In the genomic region with DNA sequence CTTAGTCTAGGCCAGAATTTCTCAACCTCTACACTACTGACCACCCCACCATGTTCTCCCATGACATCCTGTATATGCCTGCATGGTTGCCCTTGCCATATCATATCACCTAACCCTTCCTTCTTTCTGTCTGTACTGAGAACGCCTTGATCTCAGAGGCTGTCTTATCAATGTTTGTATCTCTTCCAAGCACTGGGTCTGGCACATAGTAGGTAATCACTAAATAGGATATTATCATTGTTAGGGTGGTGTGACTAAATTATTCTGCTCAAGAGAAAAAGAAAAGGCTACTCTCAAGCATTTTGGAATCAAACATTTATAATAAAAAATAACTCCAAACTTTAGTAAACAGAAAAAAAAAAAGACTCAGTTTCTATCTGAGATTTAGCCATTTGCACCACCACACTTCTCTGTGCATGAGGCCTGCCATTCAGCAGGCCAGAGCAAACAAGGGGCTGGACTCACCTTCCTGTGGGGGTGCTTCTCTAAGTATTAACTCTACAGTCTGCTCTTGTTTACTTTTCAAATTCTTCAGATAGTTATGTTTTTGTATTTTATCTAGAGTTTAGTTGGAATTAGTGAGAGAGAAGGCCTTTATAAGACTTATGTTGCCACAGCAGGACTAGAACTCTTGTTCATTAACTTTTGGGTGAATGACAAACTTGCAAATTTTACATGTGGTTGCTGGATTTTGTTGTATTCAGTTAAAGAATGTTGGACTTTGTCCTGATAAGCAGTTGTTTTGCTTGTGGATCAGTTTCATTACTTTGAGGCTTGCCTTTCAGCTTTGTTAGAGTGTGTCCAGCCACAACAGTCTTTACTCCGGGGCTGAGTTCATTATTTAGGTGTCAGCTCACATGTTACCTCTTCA, we compare ENCODE assay signal across 14 cellular contexts. TPM values are rescaled to one million over a fixed set of nuclear protein-coding genes. Genes with fewer than 3 reads are reported as not detected.
A peak's percentile ranks its signal among the peaks of the same experiment; 100 is the strongest.
DNase-seq lines count a peak whose midpoint lies in the region; ATAC-seq, FAIRE-seq and TF ChIP-seq lines count a peak whose summit lies in the region.
"Had no signal": no experiment of that assay in that cellular context is flagged by ENCODE, and none has a peak within 500 bp of the region (broad histone marks: within the 10 kb centered on the region; RNA-seq: fewer than 3 reads in every experiment).

No MANE protein-coding gene starts in this region.

- no peaks in the 10 kb centered on the region for H3F3A ChIP-seq in Loucy (ENCODE audit: low read depth)

- H4K20me1 ChIP-seq in Loucy (ENCODE audit: insufficient read depth, low read length, poor library complexity, severe bottlenecking) = no peaks in the 10 kb centered on the region
- H4K20me1 ChIP-seq: BLaER1 had no signal

- H2AFZ ChIP-seq in Loucy (ENCODE audit: low read length) = no peak overlapping the region

- H3K4me1 ChIP-seq in Loucy (ENCODE audit: insufficient read depth, low read length, poor library complexity, severe bottlenecking) (peaks cover 32% of the 10 kb centered on the region), esophagus muscularis mucosa (peaks cover 0 to 78% (median 72%) of the 10 kb centered on the region in 4 donors), pancreas (peaks cover 8 to 55% (median 48%) of the 10 kb centered on the region in 3 donors)

- H3K36me3 ChIP-seq in Loucy (ENCODE audit: insufficient read depth, low read length) (no peaks in the 10 kb centered on the region), esophagus muscularis mucosa (peaks cover 0 to 41% (median 15%) of the 10 kb centered on the region in 4 donors), pancreas (no peaks in the 10 kb centered on the region)
- H3K36me3 ChIP-seq: adrenal gland had no signal

- peak; percentile 55 for DNase-seq in Caki2 (ENCODE audit: low read depth)
- no peak for DNase-seq in esophagus muscularis mucosa (ENCODE audit: extremely low spot score)
- peak in 1 of 6 donors; percentile 33 for DNase-seq in pancreas
- no peak for DNase-seq in D721Med (ENCODE audit: insufficient read length, low spot score)
- no peak for DNase-seq in glutamatergic neuron
- no peak for DNase-seq in GM13977 (ENCODE audit: low spot score)
- DNase-seq: adrenal gland, erythroblast had no signal

- no peak overlapping the region for H3K27ac Mint-ChIP-seq in glutamatergic neuron (ENCODE audit: unreplicated experiment)
- H3K27ac Mint-ChIP-seq: WTC11 had no signal

- H3K27me3 ChIP-seq in Loucy (ENCODE audit: insufficient read depth, low read length, poor library complexity, severe bottlenecking) (no peaks in the 10 kb centered on the region), esophagus muscularis mucosa (no peaks in the 10 kb centered on the region), pancreas (no peaks in the 10 kb centered on the region)
- H3K27me3 ChIP-seq: adrenal gland, BLaER1 had no signal

- no peaks in the 10 kb centered on the region for H3K9me3 Mint-ChIP-seq in glutamatergic neuron (ENCODE audit: unreplicated experiment)
- H3K9me3 Mint-ChIP-seq: WTC11 had no signal

- H3K27me3 Mint-ChIP-seq in glutamatergic neuron (ENCODE audit: unreplicated experiment) = no peaks in the 10 kb centered on the region

- H3K9me3 ChIP-seq in Loucy (ENCODE audit: insufficient read depth, low read depth, low read length) (no peaks in the 10 kb centered on the region), esophagus muscularis mucosa (no peaks in the 10 kb centered on the region), pancreas (no peaks in the 10 kb centered on the region)
- H3K9me3 ChIP-seq: adrenal gland, BLaER1 had no signal

- H3K4me2 ChIP-seq in Loucy (ENCODE audit: low read depth, low read length, poor library complexity, severe bottlenecking) = peak overlapping the region; percentile 67
- H3K4me2 ChIP-seq: BLaER1 had no signal

- H3K36me3 Mint-ChIP-seq in glutamatergic neuron (ENCODE audit: unreplicated experiment) = no peaks in the 10 kb centered on the region
- H3K36me3 Mint-ChIP-seq: WTC11 had no signal

- intact Hi-C loops in esophagus muscularis mucosa (cut with DNase I) (loop anchor here (2.0 kb wide), 1 partner anchor 177 kb away; no protein-coding TSS in a partner anchor), pancreas (cut with DNase I) (loop anchor here in 1 of 3 donors (10.0 kb wide), 1 partner anchor 173 kb away; no protein-coding TSS in a partner anchor)

- FAIRE-seq in pancreas (lab: Jason Lieb, UNC) = no peak
- FAIRE-seq in D721Med (lab: Jason Lieb, UNC) = no peak
- FAIRE-seq: HTR-8/SVneo had no signal

- no peak overlapping the region for H3K9ac ChIP-seq in Loucy (ENCODE audit: low read depth, low read length, poor library complexity, severe bottlenecking)
- H3K9ac ChIP-seq: BLaER1 had no signal

- ATAC-seq in pancreas = peak; percentile 51 to 74 (median 70)
- ATAC-seq in HG02884 (IDR thresholded peaks at IDR 0.05; ENCODE audit: unreplicated experiment) = no peak
- ATAC-seq: WTC11 had no signal

- in situ Hi-C loops in Caki2 (cut with HindIII; ENCODE audit: low pct_unique_long_range_greater_than_20kb, low sequenced_read_pairs) = no loop called here
- in situ Hi-C loops in GM13977 (cut with MboI; ENCODE audit: low pct_unique_long_range_greater_than_20kb, low sequenced_read_pairs, unreplicated experiment) = loop anchor here (10.0 kb wide), 1 partner anchor 163 kb away; no protein-coding TSS in a partner anchor

- H3K4me1 Mint-ChIP-seq in glutamatergic neuron (ENCODE audit: low read depth, unreplicated experiment) = no peaks in the 10 kb centered on the region

- no peak for TF ChIP-seq EP300 in esophagus muscularis mucosa (IDR thresholded peaks at IDR 0.05)

- H3K4me3 ChIP-seq in Loucy (ENCODE audit: low read length, poor library complexity, severe bottlenecking) = peak overlapping the region; percentile 43
- no peak overlapping the region for H3K4me3 ChIP-seq in esophagus muscularis mucosa
- H3K4me3 ChIP-seq in pancreas = no peak overlapping the region
- H3K4me3 ChIP-seq: adrenal gland, BLaER1 had no signal

- 69% methylated on average over 2 of the region's 2 CpGs for WGBS in esophagus muscularis mucosa
- WGBS in pancreas, 2 donors = 18% methylated on average over 2 of the region's 2 CpGs

- no peak for TF ChIP-seq POLR2A in esophagus muscularis mucosa (IDR thresholded peaks at IDR 0.05; ENCODE audit: low read depth)

- peaks cover 37% of the 10 kb centered on the region for H3K79me2 ChIP-seq in Loucy (ENCODE audit: insufficient read depth, low read length)

- H3K4me3 Mint-ChIP-seq in glutamatergic neuron (ENCODE audit: unreplicated experiment) = no peak overlapping the region
- H3K4me3 Mint-ChIP-seq: WTC11 had no signal

- H3K9me2 ChIP-seq in Loucy (replicated peaks; ENCODE audit: low read depth, low read length) = no peaks in the 10 kb centered on the region

- TF ChIP-seq CTCF in Loucy (conservative IDR thresholded peaks at IDR 0.05; ENCODE audit: low read length) = no peak
- no peak for TF ChIP-seq CTCF in esophagus muscularis mucosa (IDR thresholded peaks at IDR 0.05)
- TF ChIP-seq CTCF in pancreas (IDR thresholded peaks at IDR 0.05) = no peak
- no peak for TF ChIP-seq CTCF in D721Med (IDR thresholded peaks at IDR 0.05; ENCODE audit: insufficient read depth, missing control alignments)
- no peak for TF ChIP-seq CTCF in glutamatergic neuron (IDR thresholded peaks at IDR 0.05; ENCODE audit: partially characterized antibody, unreplicated experiment)
- no peak for TF ChIP-seq CTCF in GM13977 (IDR thresholded peaks at IDR 0.05; ENCODE audit: extremely low read depth, insufficient read depth, missing control alignments)

- H3K27ac ChIP-seq in esophagus muscularis mucosa (replicated peaks in 1 of 4) (peak overlapping the region; percentile 34 to 60 (median 44)), pancreas (peak overlapping the region in 3 of 4 donors; percentile 47 to 74 (median 70))
- H3K27ac ChIP-seq: BLaER1, RWPE1 had no signal

RNA-seq across cellular contexts. Expression of a gene that starts 5.4 kb away (rescaled TPM):
- 0.81 and 1.5 TPM in 2 replicates for total RNA-seq in Caki2 (2014; rRNA removed; shearing (Covaris generic); ENCODE audit: low replicate concordance)
- total RNA-seq in esophagus muscularis mucosa = 1 to 10 TPM in 3 of 4 donors, under 1 TPM in 1; 0.66 to 3.3 (median 1.7) TPM
- 1 to 10 TPM in 5 of 6 donors, under 1 TPM in 1; 0.95 to 4.1 (median 2.7) TPM for total RNA-seq in pancreas
- 1 to 10 TPM in 1 of 2 donors, under 1 TPM in 1; 0.91 to 4.4 TPM for polyA plus RNA-seq in pancreas
- 2.3 TPM for total RNA-seq in glutamatergic neuron (ENCODE audit: unreplicated experiment)
